ENCODE assay signal across 13 cellular contexts in genomic region chr3:12829886-12830784, GRCh38. TPM values are rescaled to one million over a fixed set of nuclear protein-coding genes. Genes with fewer than 3 reads are reported as not detected.
DNase-seq lines count a peak whose midpoint lies in the region; ATAC-seq and TF ChIP-seq lines count a peak whose summit lies in the region.
"Had no signal": no experiment of that assay in that cellular context is flagged by ENCODE, and none has a peak within 500 bp of the region (broad histone marks: within the 10 kb centered on the region; RNA-seq: fewer than 3 reads in every experiment).

No MANE protein-coding gene starts in this region.

- H3K9me3 Mint-ChIP-seq in progenitor cell of endocrine pancreas (ENCODE audit: low read depth), result no peaks in the 10 kb centered on the region

- peak overlapping the region; percentile 71 for H3K27ac Mint-ChIP-seq in progenitor cell of endocrine pancreas

- H3K27me3 ChIP-seq in Panc1 (ENCODE audit: control insufficient read depth, insufficient read depth, low read length) (no peaks in the 10 kb centered on the region), smooth muscle cell (ENCODE audit: low read depth) (no peaks in the 10 kb centered on the region)
- H3K27me3 ChIP-seq: ascending aorta, right atrium auricular region had no signal

- H3K27ac ChIP-seq in Panc1 (ENCODE audit: low read length) (no peak overlapping the region), smooth muscle cell (ENCODE audit: low read depth) (no peak overlapping the region)
- H3K27ac ChIP-seq: ascending aorta, right atrium auricular region, thoracic aorta had no signal

- TF ChIP-seq POLR2A in GM19099 (IDR thresholded peaks at IDR 0.05; ENCODE audit: extremely low read depth, insufficient read length, low read depth), result peak; percentile 14

- peaks cover 24% of the 10 kb centered on the region for H4K20me1 ChIP-seq in smooth muscle cell (ENCODE audit: low read depth)

- in situ Hi-C loops in Panc1 (cut with HindIII; ENCODE audit: low pct_unique_long_range_greater_than_20kb, low sequenced_read_pairs), result no loop called here

- H2AFZ ChIP-seq in smooth muscle cell (ENCODE audit: low read depth), result no peak overlapping the region

- H3K4me3 ChIP-seq in Panc1 (ENCODE audit: low read depth in 2 of 2, low read length in 2 of 2), result no peak overlapping the region
- no peak overlapping the region for H3K4me3 ChIP-seq in epithelial cell of proximal tubule (ENCODE audit: low read depth, low read length)
- H3K4me3 ChIP-seq in smooth muscle cell, result no peak overlapping the region
- H3K4me3 ChIP-seq: ascending aorta, right atrium auricular region, thoracic aorta had no signal

- H3K4me1 ChIP-seq in Panc1 (ENCODE audit: control insufficient read depth, insufficient read depth, low read length) (no peaks in the 10 kb centered on the region), smooth muscle cell (ENCODE audit: low read depth) (no peaks in the 10 kb centered on the region)
- H3K4me1 ChIP-seq: ascending aorta, right atrium auricular region had no signal

- intact Hi-C loops in Panc1 (cut with micrococcal nuclease; ENCODE audit: unreplicated experiment), result no loop called here

- no peak overlapping the region for H3K4me3 Mint-ChIP-seq in progenitor cell of endocrine pancreas (ENCODE audit: low read depth)

- no peaks in the 10 kb centered on the region for H3K9me3 ChIP-seq in Panc1 (ENCODE audit: control insufficient read depth, insufficient read depth, low read depth, low read length)
- H3K9me3 ChIP-seq in smooth muscle cell (replicated peaks; ENCODE audit: low read depth), result no peaks in the 10 kb centered on the region
- H3K9me3 ChIP-seq: ascending aorta, right atrium auricular region, thoracic aorta had no signal

- WGBS in smooth muscle cell (ENCODE audit: low lambda C conversion rate), result 90% methylated on average over 17 of the region's 17 CpGs

- ATAC-seq in Panc1, result peak; percentile 44

- POLR2A ChIA-PET in Panc1 (lab: Charles Lee), result interaction anchor here (0.5 kb wide), 2 partner anchors 90 to 194 kb away, joined by 3 to 4 read pairs; no protein-coding TSS in a partner anchor

- H3K27me3 Mint-ChIP-seq in progenitor cell of endocrine pancreas, result no peaks in the 10 kb centered on the region

- peaks cover 5% of the 10 kb centered on the region for H3K36me3 Mint-ChIP-seq in progenitor cell of endocrine pancreas (ENCODE audit: insufficient read depth)

- TF ChIP-seq CTCF in Panc1 (IDR thresholded peaks at IDR 0.05) (peak; percentile 36; the same call in 1 of the 2 replicates), epithelial cell of proximal tubule (conservative IDR thresholded peaks at IDR 0.05; ENCODE audit: low read depth, low read length) (peak; percentile 21), progenitor cell of endocrine pancreas (IDR thresholded peaks at IDR 0.05; ENCODE audit: unreplicated experiment) (no peak), smooth muscle cell (IDR thresholded peaks at IDR 0.05; ENCODE audit: borderline replicate concordance, insufficient read depth, poor library complexity, severe bottlenecking) (no peak)

- no peaks in the 10 kb centered on the region for H3K79me2 ChIP-seq in smooth muscle cell (ENCODE audit: low read depth)

- H3K4me1 Mint-ChIP-seq in progenitor cell of endocrine pancreas (ENCODE audit: low read depth), result no peaks in the 10 kb centered on the region

- DNase-seq in Panc1 (ENCODE audit: low read depth, low spot score) (no peak), epithelial cell of proximal tubule (ENCODE audit: low read depth) (no peak), progenitor cell of endocrine pancreas (ENCODE audit: low spot score, unreplicated experiment) (no peak), NCI-H345 (lab: John Stamatoyannopoulos, UW) (no peak), smooth muscle cell (lab: John Stamatoyannopoulos, UW; ENCODE audit: unreplicated experiment) (no peak), T-helper 2 cell (no peak)
- DNase-seq: DMS79, Kasumi-1, OCI-M1 had no signal

- H3K4me2 ChIP-seq in smooth muscle cell, result no peak overlapping the region

- peaks cover 28% of the 10 kb centered on the region for H3F3A ChIP-seq in smooth muscle cell (ENCODE audit: low read depth)

- no TSS peak for BruUV-seq in Panc1 (replicated peaks; lab: Mats Ljungman, UMichigan)

- H3K36me3 ChIP-seq in Panc1 (ENCODE audit: control insufficient read depth, insufficient read depth, low read length) (peaks cover 11% of the 10 kb centered on the region), smooth muscle cell (ENCODE audit: low read depth) (peaks cover 6% of the 10 kb centered on the region)

- CTCF ChIA-PET in Panc1 (lab: Charles Lee), result interaction anchor here (0.6 kb wide), 1 partner anchor 59 kb away, joined by 7 read pairs; no protein-coding TSS in a partner anchor

- no peak overlapping the region for H3K9ac ChIP-seq in smooth muscle cell (ENCODE audit: low read depth)

RNA-seq across cellular contexts. Expression of gene RPL32, which starts 11.2 kb away (rescaled TPM):
- total RNA-seq in Panc1 (2021; ENCODE audit: unreplicated experiment) (794 TPM), epithelial cell of proximal tubule (1,030 and 1,169 TPM in 2 replicates), progenitor cell of endocrine pancreas (1,626 and 1,662 TPM in 2 replicates), smooth muscle cell (988 and 1,486 TPM in 2 replicates)
- 1,133 TPM for polyA plus RNA-seq in Panc1 (2012; ENCODE audit: insufficient read length)
- 744 and 789 TPM in 2 replicates for polyA plus RNA-seq in smooth muscle cell

RNA-seq across cellular contexts. Expression of gene CAND2, which starts 33.7 kb away (rescaled TPM):
- total RNA-seq in Panc1 (2021; ENCODE audit: unreplicated experiment) (0.13 TPM), epithelial cell of proximal tubule (5.9 and 6.1 TPM in 2 replicates), progenitor cell of endocrine pancreas (7.9 and 11.0 TPM in 2 replicates), smooth muscle cell (2.7 and 4.8 TPM in 2 replicates)
- polyA plus RNA-seq in Panc1 (2012; ENCODE audit: insufficient read length), result 0.30 TPM
- 2.1 and 2.9 TPM in 2 replicates for polyA plus RNA-seq in smooth muscle cell

Comparison
In these comparisons a context has a peak if more than half of its experiments do, and no peak if none do; other contexts are left out.
1. CTCF ChIP-seq: peak in Panc1 (single experiment) and epithelial cell of proximal tubule (single experiment); none in progenitor cell of endocrine pancreas (single experiment) and smooth muscle cell (single experiment).